In genomic region chr6:145735356-145736165, GRCh38 we compare ENCODE assay signal across 8 cellular contexts. TPM values are rescaled to one million over a fixed set of nuclear protein-coding genes. Genes with fewer than 3 reads are reported as not detected.
A peak's percentile ranks its signal among the peaks of the same experiment; 100 is the strongest.
DNase-seq lines count a peak whose midpoint lies in the region; ATAC-seq, FAIRE-seq and TF ChIP-seq lines count a peak whose summit lies in the region.

EPM2A (minus strand) TSS chr6:145735520; CDS start chr6:145735498, 22 bp downstream.

- TF ChIP-seq CTCF in WERI-Rb-1 (IDR thresholded peaks at IDR 0.05; ENCODE audit: low read depth, low read length) (no peak), bronchial epithelial cell (IDR thresholded peaks at IDR 0.05; ENCODE audit: insufficient read depth, low read length, severe bottlenecking) (no peak)

- no peaks in the 10 kb centered on the region for H3K9me3 ChIP-seq in WERI-Rb-1 (ENCODE audit: severe bottlenecking)

- FAIRE-seq in GM18507 (lab: Jason Lieb, UNC) (peak; percentile 95), bronchial epithelial cell (lab: Jason Lieb, UNC) (no peak)

- H3K27ac ChIP-seq in WERI-Rb-1, result peak within 1 kb of the TSS; percentile 96

- H3K36me3 ChIP-seq in WERI-Rb-1 (no peaks in the 10 kb centered on the region), bronchial epithelial cell (ENCODE audit: control insufficient read depth, insufficient read depth, low read length) (no peaks in the 10 kb centered on the region)

- H3K4me3 ChIP-seq in WERI-Rb-1 (ENCODE audit: low read depth, low read length), result peak within 1 kb of the TSS; percentile 84
- peak within 1 kb of the TSS; percentile 75 for H3K4me3 ChIP-seq in bronchial epithelial cell (ENCODE audit: low read depth, low read length)

- DNase-seq in 8988T (peak; percentile 43), GM18507 (ENCODE audit: extremely low spot score, insufficient read length, low read depth) (peak; percentile 39), NCI-H2107 treated with DMSO at 0.1 percent for 48 hours (lab: John Stamatoyannopoulos, UW; ENCODE audit: unreplicated experiment) (peak; percentile 52), WERI-Rb-1 (peak; percentile 78), bronchial epithelial cell (ENCODE audit: low read depth) (peak; percentile 54), iris pigment epithelial cell (ENCODE audit: low read depth) (peak; percentile 83)
- peak; percentile 23 to 47 (median 41) for DNase-seq in stimulated activated CD4-positive, alpha-beta T cell treated with anti-CD3 and anti-CD28 coated beads, Interleukin-12 subunit alpha, Interleukin-12 subunit beta, amount 100 ng/mL, for 48 hours (ENCODE audit: low read depth in 2 of 3, low spot score in 1 of 3)

- H3K27me3 ChIP-seq in WERI-Rb-1 (ENCODE audit: insufficient read depth, low read depth, severe bottlenecking), result no peaks in the 10 kb centered on the region
- H3K27me3 ChIP-seq in bronchial epithelial cell (ENCODE audit: control insufficient read depth, insufficient read depth, low read length), result no peaks in the 10 kb centered on the region

- ATAC-seq in HG02970 (IDR thresholded peaks at IDR 0.05; ENCODE audit: low FRiP score, unreplicated experiment), result peak; percentile 72

RNA-seq across cellular contexts. Expression of gene EPM2A, which starts in this region (rescaled TPM):
- total RNA-seq in bronchial epithelial cell, result 3.7 TPM in 2 replicates

Comparison
In these comparisons a context has a peak if more than half of its experiments do, and no peak if none do; other contexts are left out.
1. Peak in every context shown above with its lines: DNase-seq, ATAC-seq, H3K4me3 ChIP-seq and H3K27ac ChIP-seq.